Comparison of ENCODE assay signal across 11 cellular contexts in the genomic region with DNA sequence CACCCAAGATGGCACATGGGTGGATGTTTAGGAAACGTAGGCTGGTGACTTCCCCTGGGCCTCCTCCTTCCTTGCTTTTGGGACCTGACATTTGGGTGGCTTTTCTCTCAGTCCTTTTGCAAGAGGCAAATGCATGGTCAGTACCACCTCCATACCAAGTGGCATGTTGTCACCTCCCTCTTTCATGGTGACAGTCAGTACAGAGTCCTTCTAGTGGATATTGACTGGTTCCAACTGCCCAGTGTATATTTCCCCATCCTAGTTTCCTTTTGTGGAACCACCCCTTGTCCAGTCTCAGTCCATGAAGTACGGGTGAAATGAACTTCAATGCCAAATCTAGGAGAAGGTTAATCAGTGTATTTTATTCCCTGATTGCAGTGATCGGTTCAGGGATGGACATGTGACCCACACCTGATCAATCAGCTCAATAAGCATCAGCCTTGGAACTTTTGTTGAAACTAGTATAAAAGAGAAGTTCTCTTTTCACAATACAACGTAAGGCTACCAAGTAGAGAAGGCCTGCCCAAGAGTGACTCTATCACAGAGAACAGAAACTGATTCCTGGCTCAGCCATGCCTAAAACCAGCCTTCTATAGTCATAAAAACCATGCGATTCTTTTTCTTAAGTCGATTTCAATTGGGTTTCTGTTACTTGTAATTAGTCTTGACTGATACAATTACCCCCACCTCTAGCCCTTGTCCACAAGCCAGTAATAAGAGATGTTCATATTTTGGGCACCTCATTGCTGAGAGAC.
DNase-seq lines count a peak whose midpoint lies in the region; ATAC-seq and TF ChIP-seq lines count a peak whose summit lies in the region.
"Had no signal": no experiment of that assay in that cellular context is flagged by ENCODE, and none has a peak within 500 bp of the region (broad histone marks: within the 10 kb centered on the region; RNA-seq: fewer than 3 reads in every experiment).

No MANE protein-coding gene starts in this region.

- TF ChIP-seq CTCF in OCI-LY7 (conservative IDR thresholded peaks at IDR 0.05; ENCODE audit: low read length): no peak

- no peak overlapping the region for H3K4me3 ChIP-seq in OCI-LY7 (ENCODE audit: low read depth, low read length, poor library complexity, severe bottlenecking)
- H3K4me3 ChIP-seq: stomach had no signal

- H3K36me3 ChIP-seq in OCI-LY7 (ENCODE audit: insufficient read depth, low read length): no peaks in the 10 kb centered on the region
- H3K36me3 ChIP-seq: stomach had no signal

- BruUV-seq in OCI-LY7 (replicated peaks; lab: Mats Ljungman, UMichigan): no TSS peak

- H3K4me1 ChIP-seq in OCI-LY7 (ENCODE audit: insufficient read depth, low read length, poor library complexity, severe bottlenecking): no peaks in the 10 kb centered on the region

- POLR2A ChIA-PET in OCI-LY7 (lab: Charles Lee): no interaction called here

- H3K27ac ChIP-seq in OCI-LY7 (ENCODE audit: low read depth, low read length, poor library complexity, severe bottlenecking): no peak overlapping the region
- no peak overlapping the region for H3K27ac ChIP-seq in substantia nigra (ENCODE audit: low read depth, low read length, poor library complexity, severe bottlenecking)
- H3K27ac ChIP-seq: epithelial cell of prostate, stomach had no signal

- no peak overlapping the region for H2AFZ ChIP-seq in OCI-LY7 (ENCODE audit: low read length)

- no peaks in the 10 kb centered on the region for H3K9me3 ChIP-seq in OCI-LY7 (ENCODE audit: low read length)
- H3K9me3 ChIP-seq: stomach had no signal

- H3K4me2 ChIP-seq in OCI-LY7 (ENCODE audit: low read length): no peak overlapping the region

- no peaks in the 10 kb centered on the region for H4K20me1 ChIP-seq in OCI-LY7 (ENCODE audit: insufficient read depth, low read length)

- ATAC-seq in GM18909 (IDR thresholded peaks at IDR 0.05; ENCODE audit: poor library complexity, unreplicated experiment) (peak; percentile 98), GM21723 (IDR thresholded peaks at IDR 0.05; ENCODE audit: unreplicated experiment) (peak; percentile 98), HG03159 (IDR thresholded peaks at IDR 0.05; ENCODE audit: unreplicated experiment) (peak; percentile 99)

- intact Hi-C loops in OCI-LY7 (cut with micrococcal nuclease; ENCODE audit: unreplicated experiment): no loop called here

- CTCF ChIA-PET in OCI-LY7 (lab: Charles Lee; ENCODE audit: unreplicated experiment): no interaction called here

- H3K79me2 ChIP-seq in OCI-LY7 (ENCODE audit: insufficient read depth, low read depth, low read length): no peaks in the 10 kb centered on the region

- DNase-seq in medulla oblongata (ENCODE audit: extremely low spot score): peak; percentile 37
- DNase-seq in activated CD8-positive, alpha-beta memory T cell treated with anti-CD3 and anti-CD28 coated beads for 24 hours: no peak
- no peak for DNase-seq in OCI-LY7 (ENCODE audit: low spot score)
- DNase-seq in EL: no peak
- no peak for DNase-seq in substantia nigra (lab: John Stamatoyannopoulos, UW)
- DNase-seq: activated CD4-positive, alpha-beta memory T cell treated with anti-CD3 and anti-CD28 coated beads for 36 hours; stomach had no signal

- H3K9me2 ChIP-seq in OCI-LY7 (ENCODE audit: insufficient read depth, low read length): no peaks in the 10 kb centered on the region
